ENCODE assay signal across 5 cellular contexts in the genomic region with DNA sequence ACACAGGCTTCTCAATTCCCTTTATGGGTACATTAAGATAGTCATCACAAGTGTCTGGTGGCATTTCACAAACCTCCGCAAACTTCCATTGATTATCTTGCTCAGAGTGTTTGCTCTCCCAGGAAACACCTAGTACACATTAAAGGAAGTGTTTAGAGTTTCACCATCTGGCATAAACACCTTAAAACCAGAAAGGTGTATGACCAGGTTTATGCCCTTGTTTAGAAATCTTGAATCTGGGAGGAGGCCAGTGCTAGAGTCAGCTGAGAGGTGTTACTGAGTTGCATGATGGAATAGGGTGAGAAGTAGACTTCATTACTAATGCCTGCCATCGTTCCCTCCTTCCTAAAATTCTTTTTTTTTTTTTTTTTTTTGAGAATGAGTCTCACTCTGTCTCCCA.
"Had no signal": no experiment of that assay in that cellular context is flagged by ENCODE, and none has a peak within 500 bp of the region (broad histone marks: within the 10 kb centered on the region; RNA-seq: fewer than 3 reads in every experiment).

No MANE protein-coding gene starts in this region.

- H3K4me3 ChIP-seq: K562 had no signal

- ATAC-seq: HepG2, K562 had no signal

- DNase-seq: IMR-90, KBM-7, KG1 had no signal
